In genomic region chr2:222479855-222480254, GRCh38 we compare ENCODE assay signal across 19 cellular contexts. TPM values are rescaled to one million over a fixed set of nuclear protein-coding genes. Genes with fewer than 3 reads are reported as not detected.
A peak's percentile ranks its signal among the peaks of the same experiment; 100 is the strongest.
DNase-seq lines count a peak whose midpoint lies in the region; ATAC-seq, FAIRE-seq and TF ChIP-seq lines count a peak whose summit lies in the region.
"Had no signal": no experiment of that assay in that cellular context is flagged by ENCODE, and none has a peak within 500 bp of the region (broad histone marks: within the 10 kb centered on the region; RNA-seq: fewer than 3 reads in every experiment).

No MANE protein-coding gene starts in this region.

- H3K4me2 ChIP-seq in keratinocyte (ENCODE audit: control insufficient read depth, extremely low read depth, insufficient read depth, low read depth, low read length), result peak overlapping the region; percentile 13
- H3K4me2 ChIP-seq: KMS-11 had no signal

- H3K9me3 Mint-ChIP-seq in activated naive CD4-positive, alpha-beta T cell treated with anti-CD3 and anti-CD28 coated beads, Interleukin-2, amount 10 ng/mL, durations not matched to agents 7 days and 5 days, result no peaks in the 10 kb centered on the region
- H3K9me3 Mint-ChIP-seq: CD4-positive, alpha-beta T cell; T-cell had no signal

- peaks cover 6% of the 10 kb centered on the region for H3K27me3 Mint-ChIP-seq in T-helper 17 cell
- H3K27me3 Mint-ChIP-seq in activated naive CD4-positive, alpha-beta T cell treated with anti-CD3 and anti-CD28 coated beads, Interleukin-2, amount 10 ng/mL, durations not matched to agents 7 days and 5 days, result no peaks in the 10 kb centered on the region
- H3K27me3 Mint-ChIP-seq: B cell; CD4-positive, alpha-beta T cell had no signal

- no peaks in the 10 kb centered on the region for H3K9me1 ChIP-seq in keratinocyte (ENCODE audit: control insufficient read depth, extremely low read depth, insufficient read depth, low read length)

- H3K4me1 Mint-ChIP-seq in T-helper 17 cell, result peaks cover 11% of the 10 kb centered on the region
- no peaks in the 10 kb centered on the region for H3K4me1 Mint-ChIP-seq in activated naive CD4-positive, alpha-beta T cell treated with anti-CD3 and anti-CD28 coated beads, Interleukin-2, amount 10 ng/mL, durations not matched to agents 7 days and 5 days
- H3K4me1 Mint-ChIP-seq: B cell, T-cell had no signal

- peaks cover 33% of the 10 kb centered on the region for H3K27me3 ChIP-seq in ACC112 (ENCODE audit: insufficient read depth, low read length)
- H3K27me3 ChIP-seq in keratinocyte (ENCODE audit: control insufficient read depth, extremely low read depth, insufficient read depth, low read length), result peaks cover 4% of the 10 kb centered on the region

- H3K4me3 Mint-ChIP-seq in T-helper 17 cell, result peak overlapping the region; percentile 64
- no peak overlapping the region for H3K4me3 Mint-ChIP-seq in activated naive CD4-positive, alpha-beta T cell treated with anti-CD3 and anti-CD28 coated beads, Interleukin-2, amount 10 ng/mL, durations not matched to agents 7 days and 5 days
- H3K4me3 Mint-ChIP-seq: B cell; CD4-positive, alpha-beta T cell; T-cell had no signal

- intact Hi-C loops in Right ventricle myocardium superior (cut with DNase I), result no loop called here

- CTCF ChIA-PET in activated naive CD4-positive, alpha-beta T cell treated with anti-CD3 and anti-CD28 coated beads, Interleukin-2, amount 10 ng/mL, durations not matched to agents 7 days and 5 days (lab: Charles Lee), result no interaction called here

- DNase-seq in HS-5 (ENCODE audit: low read depth) (peak; percentile 6), T-helper 17 cell (no peak), keratinocyte (ENCODE audit: low read depth, low spot score) (no peak), D341Med (ENCODE audit: low spot score) (no peak), Right ventricle myocardium superior (no peak)
- no peak for DNase-seq in activated naive CD4-positive, alpha-beta T cell treated with anti-CD3 and anti-CD28 coated beads, Interleukin-2, amount 10 ng/mL, durations not matched to agents 7 days and 5 days
- DNase-seq: ACHN; CD4-positive, alpha-beta T cell; DND-41; NCI-H187 treated with DMSO at 0.1 percent for 48 hours; RPMI8226; T-cell had no signal

- H3K9me3 ChIP-seq in T-helper 17 cell (ENCODE audit: control insufficient read depth, low read length, poor library complexity, severe bottlenecking) (no peaks in the 10 kb centered on the region), keratinocyte (ENCODE audit: control insufficient read depth, low read depth, low read length) (no peaks in the 10 kb centered on the region)
- H3K9me3 ChIP-seq: HAP-1 had no signal

- no peaks in the 10 kb centered on the region for H3K79me2 ChIP-seq in ACC112 (ENCODE audit: control insufficient read depth, insufficient read depth, low read length, unreplicated experiment)
- no peaks in the 10 kb centered on the region for H3K79me2 ChIP-seq in keratinocyte (ENCODE audit: control insufficient read depth, insufficient read depth, low read length)

- H2AFZ ChIP-seq in ACC112 (ENCODE audit: low read length, unreplicated experiment) (no peak overlapping the region), keratinocyte (ENCODE audit: control insufficient read depth, low read length) (no peak overlapping the region)

- peak overlapping the region; percentile 61 for H3K27ac Mint-ChIP-seq in T-helper 17 cell
- H3K27ac Mint-ChIP-seq in activated naive CD4-positive, alpha-beta T cell treated with anti-CD3 and anti-CD28 coated beads, Interleukin-2, amount 10 ng/mL, durations not matched to agents 7 days and 5 days, result no peak overlapping the region
- H3K27ac Mint-ChIP-seq: B cell; CD4-positive, alpha-beta T cell; T-cell had no signal

- H4K20me1 ChIP-seq in keratinocyte (ENCODE audit: control insufficient read depth, extremely low read depth, insufficient read depth, low read length), result no peaks in the 10 kb centered on the region

- H3K4me1 ChIP-seq in ACC112 (ENCODE audit: control insufficient read depth, insufficient read depth, low read length, unreplicated experiment) (no peaks in the 10 kb centered on the region), keratinocyte (ENCODE audit: control insufficient read depth, extremely low read depth, insufficient read depth, low read length) (no peaks in the 10 kb centered on the region)

- H3K4me3 ChIP-seq in ACC112 (ENCODE audit: low read depth, low read length) (peak overlapping the region; percentile 11; the same call in 1 of the 2 replicates), keratinocyte (ENCODE audit: control insufficient read depth in 2 of 3, extremely low read depth in 1 of 3, insufficient read depth in 2 of 3, low read depth in 1 of 3, low read length in 3 of 3) (no peak overlapping the region)
- H3K4me3 ChIP-seq: HAP-1 had no signal

- ATAC-seq in T-helper 17 cell (no peak), GM18870 (IDR thresholded peaks at IDR 0.05; ENCODE audit: unreplicated experiment) (no peak), Right ventricle myocardium superior (ENCODE audit: poor library complexity) (no peak)
- ATAC-seq: T-cell had no signal

- H3K36me3 ChIP-seq in ACC112 (ENCODE audit: insufficient read depth, low read length) (no peaks in the 10 kb centered on the region), keratinocyte (ENCODE audit: control insufficient read depth in 2 of 2, extremely low read depth in 1 of 2, insufficient read depth in 2 of 2, low read length in 2 of 2) (no peaks in the 10 kb centered on the region)
- H3K36me3 ChIP-seq: HAP-1 had no signal

- H3K36me3 Mint-ChIP-seq in T-helper 17 cell (ENCODE audit: low read depth), result no peaks in the 10 kb centered on the region
- no peaks in the 10 kb centered on the region for H3K36me3 Mint-ChIP-seq in activated naive CD4-positive, alpha-beta T cell treated with anti-CD3 and anti-CD28 coated beads, Interleukin-2, amount 10 ng/mL, durations not matched to agents 7 days and 5 days
- H3K36me3 Mint-ChIP-seq: T-cell had no signal

- FAIRE-seq in keratinocyte (lab: Jason Lieb, UNC), result no peak

- no peak overlapping the region for H3K27ac ChIP-seq in ACC112 (ENCODE audit: low read depth, low read length)
- H3K27ac ChIP-seq in keratinocyte (ENCODE audit: control insufficient read depth, insufficient read depth, low read length), result no peak overlapping the region
- H3K27ac ChIP-seq: KMS-11 had no signal

- dilution Hi-C loops in keratinocyte (cut with MboI; ENCODE audit: extremely low pct_ligation_motif_present, low sequenced_read_pairs), result no loop called here

- no peak for TF ChIP-seq CTCF in keratinocyte (optimal IDR thresholded peaks at IDR 0.05 in 1 of 3, IDR thresholded peaks at IDR 0.05 in 1 of 3, conservative IDR thresholded peaks at IDR 0.05 in 1 of 3; ENCODE audit: extremely low read depth in 1 of 3, insufficient read depth in 2 of 3, low read length in 3 of 3)

- H3K9ac ChIP-seq in keratinocyte (ENCODE audit: control insufficient read depth, extremely low read depth, insufficient read depth, low read length), result no peak overlapping the region
- H3K9ac ChIP-seq: KMS-11 had no signal

RNA-seq across cellular contexts. Expression of gene SGPP2, which starts 55.5 kb away (rescaled TPM):
- total RNA-seq in T-helper 17 cell (1 to 10 TPM; 4.5 to 5.1 TPM), Right ventricle myocardium superior (15.3 TPM)
- polyA plus RNA-seq in keratinocyte, result 0.76 to 7.3 TPM (median 2.6 TPM) in 3 replicates
- 5.0 TPM for polyA plus RNA-seq in keratinocyte (2011; ENCODE audit: low read depth)
- 3.0 and 4.1 TPM in 2 replicates for polyA plus RNA-seq in keratinocyte (2011; cell fraction: cytosol; rRNA removed)
- polyA plus RNA-seq in keratinocyte (2011; cell fraction: nucleus; rRNA removed), result 4.8 and 5.8 TPM in 2 replicates
- 0.93 and 21.7 TPM in 2 replicates for polyA plus RNA-seq in keratinocyte (2012; ENCODE audit: low replicate concordance)
- polyA minus RNA-seq in keratinocyte, result 1.7 to 12.1 TPM (median 3.9 TPM) in 3 replicates
- polyA minus RNA-seq in keratinocyte (2011; cell fraction: cytosol; rRNA and poly(A)+ RNA removed), result 3.6 TPM
- 4.8 and 5.2 TPM in 2 replicates for polyA minus RNA-seq in keratinocyte (2011; cell fraction: nucleus; rRNA and poly(A)+ RNA removed)
- total RNA-seq: NCI-H460, SK-MEL-5 had no signal
